Comparison of ENCODE assay signal across 1 cellular context in genomic region chr11:68347841-68348240, GRCh38.
TF ChIP-seq lines count a peak whose summit lies in the region.

No MANE protein-coding gene starts in this region.

TF ChIP-seq in IMR-90, 13 proteins besides CTCF, POLR2A, EP300 and RAD21:
- TF ChIP-seq CHD1 (IDR thresholded peaks at IDR 0.05; ENCODE audit: low read depth, low read length) = no peak
- TF ChIP-seq ELK1 (IDR thresholded peaks at IDR 0.05; ENCODE audit: borderline replicate concordance, low read depth, low read length) = no peak
- no peak for TF ChIP-seq RFX5 (IDR thresholded peaks at IDR 0.05; ENCODE audit: low read depth, low read length)
- no peak for TF ChIP-seq MAZ (IDR thresholded peaks at IDR 0.05; ENCODE audit: borderline replicate concordance, low read depth, low read length)
- TF ChIP-seq BHLHE40 (IDR thresholded peaks at IDR 0.05; ENCODE audit: low read depth, low read length) = no peak
- TF ChIP-seq NFE2L2 (IDR thresholded peaks at IDR 0.05; ENCODE audit: low read depth, low read length) = no peak
- no peak for TF ChIP-seq RCOR1 (IDR thresholded peaks at IDR 0.05; ENCODE audit: insufficient replicate concordance, low read length)
- TF ChIP-seq FOS (IDR thresholded peaks at IDR 0.05; ENCODE audit: low read depth, low read length) = no peak
TF ChIP-seq in IMR-90: peak in this region for 0.
